Comparison of ENCODE assay signal across 1 cellular context in the genomic region with DNA sequence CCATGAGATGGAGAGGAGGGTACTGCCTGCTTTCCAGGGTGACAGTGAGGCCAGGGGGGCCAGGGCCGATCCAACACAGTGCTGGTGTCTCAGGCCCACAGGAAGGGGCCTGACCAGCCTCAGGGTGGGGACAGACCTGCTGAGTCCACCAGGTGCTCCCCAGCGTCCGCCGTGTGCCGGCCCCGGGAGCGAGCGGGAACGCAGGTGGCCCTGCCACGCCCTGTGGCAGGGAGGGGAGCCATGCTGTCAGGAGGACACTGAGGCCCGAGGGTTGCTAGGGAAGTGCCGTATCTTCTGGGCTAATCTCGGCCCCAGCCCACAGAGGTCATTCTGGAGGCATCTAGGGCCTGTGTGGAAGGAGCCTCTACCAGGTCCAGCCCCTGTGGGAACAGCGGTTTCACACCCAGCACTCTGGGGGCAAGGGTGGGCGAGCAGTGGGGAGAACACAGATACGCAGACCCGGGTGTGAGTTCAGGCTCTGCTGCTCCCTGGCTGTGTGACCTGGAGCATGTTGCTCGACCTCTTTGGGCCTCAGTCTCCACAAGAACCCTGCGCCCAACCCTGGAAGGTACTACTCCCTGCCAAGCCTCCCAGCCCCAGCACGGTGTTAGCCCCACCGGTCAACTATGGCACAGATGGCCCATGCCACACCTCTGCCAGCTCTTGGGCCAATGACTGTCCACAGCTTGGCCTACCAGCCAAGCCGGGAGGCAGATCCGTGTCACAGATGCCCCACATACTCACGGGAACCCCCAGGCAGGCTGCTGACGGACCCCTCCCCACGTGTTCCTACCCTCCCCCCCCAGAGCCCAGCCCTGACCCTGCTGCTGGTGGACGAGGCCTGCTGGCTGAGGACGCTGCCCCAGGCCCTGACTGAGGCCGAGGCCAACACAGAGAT.
TF ChIP-seq lines count a peak whose summit lies in the region.

No MANE protein-coding gene starts in this region.

TF ChIP-seq in K562, 482 proteins besides CTCF, POLR2A, EP300 and RAD21 (continued from another document and continues in another):
- TF ChIP-seq ZNF592 (IDR thresholded peaks at IDR 0.05) = peak; percentile 74
- no peak for TF ChIP-seq SMARCC2 (IDR thresholded peaks at IDR 0.05; ENCODE audit: low read depth)
- TF ChIP-seq HDAC6 (IDR thresholded peaks at IDR 0.05; ENCODE audit: low read depth, low read length) = no peak
- no peak for TF ChIP-seq ATF1 (CRISPR knock-in tag; IDR thresholded peaks at IDR 0.05)
- TF ChIP-seq ATF1 (tag; IDR thresholded peaks at IDR 0.05) = no peak
- peak; percentile 59 for TF ChIP-seq POLR2G (IDR thresholded peaks at IDR 0.05; ENCODE audit: low read depth, low read length)
- TF ChIP-seq ELF4 (CRISPR knock-in tag; IDR thresholded peaks at IDR 0.05) = 0 out of 2 replicates have a peak, but pooled peaks have one; percentile 4
- TF ChIP-seq ZNF583 (CRISPR knock-in tag; IDR thresholded peaks at IDR 0.05) = peak; percentile 28
- TF ChIP-seq NCOA4 (IDR thresholded peaks at IDR 0.05; ENCODE audit: partially characterized antibody) = no peak
- TF ChIP-seq ZC3H4 (CRISPR knock-in tag; IDR thresholded peaks at IDR 0.05; ENCODE audit: borderline replicate concordance) = no peak
- TF ChIP-seq CBX2 (IDR thresholded peaks at IDR 0.05; ENCODE audit: insufficient read depth, low read length, poor library complexity, severe bottlenecking) = no peak
- no peak for TF ChIP-seq CBFA2T2 (conservative IDR thresholded peaks at IDR 0.05)
- peak; percentile 87 for TF ChIP-seq GATA2 (CRISPR knock-in tag; IDR thresholded peaks at IDR 0.05)
- TF ChIP-seq ZNF24 (IDR thresholded peaks at IDR 0.05) = no peak
- no peak for TF ChIP-seq HCFC1 (IDR thresholded peaks at IDR 0.05; ENCODE audit: low read depth, low read length)
- no peak for TF ChIP-seq HDAC2 (IDR thresholded peaks at IDR 0.05)
- TF ChIP-seq, protein P1, sequence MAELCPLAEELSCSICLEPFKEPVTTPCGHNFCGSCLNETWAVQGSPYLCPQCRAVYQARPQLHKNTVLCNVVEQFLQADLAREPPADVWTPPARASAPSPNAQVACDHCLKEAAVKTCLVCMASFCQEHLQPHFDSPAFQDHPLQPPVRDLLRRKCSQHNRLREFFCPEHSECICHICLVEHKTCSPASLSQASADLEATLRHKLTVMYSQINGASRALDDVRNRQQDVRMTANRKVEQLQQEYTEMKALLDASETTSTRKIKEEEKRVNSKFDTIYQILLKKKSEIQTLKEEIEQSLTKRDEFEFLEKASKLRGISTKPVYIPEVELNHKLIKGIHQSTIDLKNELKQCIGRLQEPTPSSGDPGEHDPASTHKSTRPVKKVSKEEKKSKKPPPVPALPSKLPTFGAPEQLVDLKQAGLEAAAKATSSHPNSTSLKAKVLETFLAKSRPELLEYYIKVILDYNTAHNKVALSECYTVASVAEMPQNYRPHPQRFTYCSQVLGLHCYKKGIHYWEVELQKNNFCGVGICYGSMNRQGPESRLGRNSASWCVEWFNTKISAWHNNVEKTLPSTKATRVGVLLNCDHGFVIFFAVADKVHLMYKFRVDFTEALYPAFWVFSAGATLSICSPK (IDR thresholded peaks at IDR 0.05; ENCODE audit: borderline replicate concordance) = no peak
- peak in 1 of 2 experiments; percentile 50; a peak in 1 of 4 replicates for TF ChIP-seq SIN3A (IDR thresholded peaks at IDR 0.05; ENCODE audit: borderline replicate concordance in 2 of 2, control insufficient read depth in 1 of 2, low read depth in 2 of 2, low read length in 2 of 2)
- TF ChIP-seq BMI1 (IDR thresholded peaks at IDR 0.05; ENCODE audit: low read length) = no peak
- TF ChIP-seq TCF15 (CRISPR knock-in tag; IDR thresholded peaks at IDR 0.05) = no peak
- no peak for TF ChIP-seq TBL1XR1 (IDR thresholded peaks at IDR 0.05; ENCODE audit: low read length in 2 of 2)
- TF ChIP-seq CCNT2 (IDR thresholded peaks at IDR 0.05; ENCODE audit: borderline replicate concordance, extremely low read depth, insufficient read length, low read depth, low read length) = peak; percentile 53
- TF ChIP-seq GABPB2 (CRISPR knock-in tag; conservative IDR thresholded peaks at IDR 0.05) = no peak
- no peak for TF ChIP-seq KDM5B (IDR thresholded peaks at IDR 0.05; ENCODE audit: insufficient replicate concordance, low read depth, low read length)
- no peak for TF ChIP-seq DACH1 (IDR thresholded peaks at IDR 0.05; ENCODE audit: partially characterized antibody)
- no peak for TF ChIP-seq TEAD2 (tag; IDR thresholded peaks at IDR 0.05)
- TF ChIP-seq ZNF655 (CRISPR knock-in tag; IDR thresholded peaks at IDR 0.05) = no peak
- no peak for TF ChIP-seq HIVEP1 (CRISPR knock-in tag; IDR thresholded peaks at IDR 0.05)
- no peak for TF ChIP-seq ZEB2 (IDR thresholded peaks at IDR 0.05)
- TF ChIP-seq HNRNPH1 (optimal IDR thresholded peaks at IDR 0.05; ENCODE audit: low read depth, low read length) = no peak
- TF ChIP-seq TARDBP (IDR thresholded peaks at IDR 0.05) = 0 out of 2 replicates have a peak, but pooled peaks have one; percentile 33
- TF ChIP-seq, protein P2, sequence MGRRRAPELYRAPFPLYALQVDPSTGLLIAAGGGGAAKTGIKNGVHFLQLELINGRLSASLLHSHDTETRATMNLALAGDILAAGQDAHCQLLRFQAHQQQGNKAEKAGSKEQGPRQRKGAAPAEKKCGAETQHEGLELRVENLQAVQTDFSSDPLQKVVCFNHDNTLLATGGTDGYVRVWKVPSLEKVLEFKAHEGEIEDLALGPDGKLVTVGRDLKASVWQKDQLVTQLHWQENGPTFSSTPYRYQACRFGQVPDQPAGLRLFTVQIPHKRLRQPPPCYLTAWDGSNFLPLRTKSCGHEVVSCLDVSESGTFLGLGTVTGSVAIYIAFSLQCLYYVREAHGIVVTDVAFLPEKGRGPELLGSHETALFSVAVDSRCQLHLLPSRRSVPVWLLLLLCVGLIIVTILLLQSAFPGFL (CRISPR knock-in tag; IDR thresholded peaks at IDR 0.05) = no peak
- no peak for TF ChIP-seq HNRNPLL (IDR thresholded peaks at IDR 0.05; ENCODE audit: low read depth, low read length, poor library complexity, severe bottlenecking)
- TF ChIP-seq NFYB (IDR thresholded peaks at IDR 0.05; ENCODE audit: extremely low read depth, insufficient read length) = no peak
- TF ChIP-seq ZNF717 (CRISPR knock-in tag; IDR thresholded peaks at IDR 0.05) = no peak
- TF ChIP-seq ZNF57 (CRISPR knock-in tag; IDR thresholded peaks at IDR 0.05) = peak; percentile 64; the same call in 1 of the 2 replicates
- TF ChIP-seq ZNF707 (CRISPR knock-in tag; conservative IDR thresholded peaks at IDR 0.05) = no peak
- TF ChIP-seq CHD4 (IDR thresholded peaks at IDR 0.05; ENCODE audit: insufficient read depth, insufficient replicate concordance, low read depth, low read length, poor library complexity, severe bottlenecking) = peak; percentile 16
- 0 out of 2 replicates have a peak, but pooled peaks have one; percentile 6 for TF ChIP-seq NR2F6 (CRISPR knock-in tag; IDR thresholded peaks at IDR 0.05)
- TF ChIP-seq FOS (IDR thresholded peaks at IDR 0.05; ENCODE audit: extremely low read depth, insufficient read length) = no peak
- no peak for TF ChIP-seq BDP1 (IDR thresholded peaks at IDR 0.05; ENCODE audit: insufficient read depth, insufficient read length)
- no peak for TF ChIP-seq ZNF197 (CRISPR knock-in tag; IDR thresholded peaks at IDR 0.05; ENCODE audit: low read depth)
- TF ChIP-seq PYGO2 (tag; IDR thresholded peaks at IDR 0.05) = no peak
- peak; percentile 56 for TF ChIP-seq RBM22 (IDR thresholded peaks at IDR 0.05; ENCODE audit: low read depth, low read length, poor library complexity, severe bottlenecking)
- TF ChIP-seq PHB (CRISPR knock-in tag; IDR thresholded peaks at IDR 0.05) = no peak
- TF ChIP-seq NFRKB (IDR thresholded peaks at IDR 0.05; ENCODE audit: low read depth) = no peak
- TF ChIP-seq PHTF2 (CRISPR knock-in tag; IDR thresholded peaks at IDR 0.05) = no peak
- TF ChIP-seq HOXB6 (CRISPR knock-in tag; IDR thresholded peaks at IDR 0.05; ENCODE audit: borderline replicate concordance) = no peak
- TF ChIP-seq EWSR1 (IDR thresholded peaks at IDR 0.05; ENCODE audit: borderline replicate concordance, low read depth, partially characterized antibody) = no peak
- TF ChIP-seq ARID1B (IDR thresholded peaks at IDR 0.05) = peak; percentile 35
- TF ChIP-seq ZNF143 (CRISPR knock-in tag; IDR thresholded peaks at IDR 0.05) = no peak
- no peak for TF ChIP-seq GTF2F1 (IDR thresholded peaks at IDR 0.05; ENCODE audit: low read depth, low read length)
- no peak for TF ChIP-seq KDM1A (IDR thresholded peaks at IDR 0.05)
- TF ChIP-seq, protein P3, sequence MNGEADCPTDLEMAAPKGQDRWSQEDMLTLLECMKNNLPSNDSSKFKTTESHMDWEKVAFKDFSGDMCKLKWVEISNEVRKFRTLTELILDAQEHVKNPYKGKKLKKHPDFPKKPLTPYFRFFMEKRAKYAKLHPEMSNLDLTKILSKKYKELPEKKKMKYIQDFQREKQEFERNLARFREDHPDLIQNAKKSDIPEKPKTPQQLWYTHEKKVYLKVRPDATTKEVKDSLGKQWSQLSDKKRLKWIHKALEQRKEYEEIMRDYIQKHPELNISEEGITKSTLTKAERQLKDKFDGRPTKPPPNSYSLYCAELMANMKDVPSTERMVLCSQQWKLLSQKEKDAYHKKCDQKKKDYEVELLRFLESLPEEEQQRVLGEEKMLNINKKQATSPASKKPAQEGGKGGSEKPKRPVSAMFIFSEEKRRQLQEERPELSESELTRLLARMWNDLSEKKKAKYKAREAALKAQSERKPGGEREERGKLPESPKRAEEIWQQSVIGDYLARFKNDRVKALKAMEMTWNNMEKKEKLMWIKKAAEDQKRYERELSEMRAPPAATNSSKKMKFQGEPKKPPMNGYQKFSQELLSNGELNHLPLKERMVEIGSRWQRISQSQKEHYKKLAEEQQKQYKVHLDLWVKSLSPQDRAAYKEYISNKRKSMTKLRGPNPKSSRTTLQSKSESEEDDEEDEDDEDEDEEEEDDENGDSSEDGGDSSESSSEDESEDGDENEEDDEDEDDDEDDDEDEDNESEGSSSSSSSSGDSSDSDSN (IDR thresholded peaks at IDR 0.05; ENCODE audit: borderline replicate concordance in 1 of 2, low read depth in 2 of 2, low read length in 2 of 2) = no peak
